10 cellular contexts compared by ENCODE assay signal in the genomic region with DNA sequence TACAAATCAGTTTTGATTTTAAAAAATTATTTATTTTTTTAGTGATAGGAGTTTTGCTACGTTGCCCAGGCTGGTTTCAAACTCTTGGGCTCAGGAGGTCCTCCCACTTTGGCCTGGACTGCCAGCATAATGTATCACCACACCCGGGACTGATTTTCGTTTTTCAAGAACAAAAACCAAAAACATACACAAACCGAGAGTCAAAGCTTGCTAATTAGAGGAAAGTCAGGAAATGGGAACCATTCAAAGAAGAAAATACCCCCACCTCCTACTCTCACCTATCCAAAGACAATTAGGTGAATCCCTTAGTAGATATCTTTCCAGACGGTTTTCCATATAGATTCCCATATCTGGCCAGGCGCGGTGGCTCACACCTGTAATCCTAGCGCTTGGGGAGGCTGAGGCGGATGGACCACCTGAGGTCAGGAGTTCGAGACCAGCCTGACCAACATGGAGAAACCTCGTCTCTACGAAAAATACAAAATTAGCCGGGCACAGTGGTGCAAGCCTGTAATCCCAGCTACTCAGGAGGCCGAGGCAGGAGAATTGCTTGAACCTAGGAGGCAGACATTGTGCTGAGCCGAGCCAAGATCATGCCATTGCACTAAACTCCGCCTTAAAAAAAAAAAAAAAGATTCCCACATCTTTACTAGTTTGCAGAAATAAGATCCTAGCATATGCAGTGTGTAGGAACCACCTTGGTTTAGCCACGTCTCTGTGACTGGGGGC. TPM values are rescaled to one million over a fixed set of nuclear protein-coding genes. Genes with fewer than 3 reads are reported as not detected.
DNase-seq lines count a peak whose midpoint lies in the region; ATAC-seq and TF ChIP-seq lines count a peak whose summit lies in the region.
"Had no signal": no experiment of that assay in that cellular context is flagged by ENCODE, and none has a peak within 500 bp of the region (broad histone marks: within the 10 kb centered on the region; RNA-seq: fewer than 3 reads in every experiment).

No MANE protein-coding gene starts in this region.

- peak overlapping the region; percentile 70 for H3K4me3 ChIP-seq in GM12865 (ENCODE audit: low read depth, low read length)
- H3K4me3 ChIP-seq in WERI-Rb-1 (ENCODE audit: low read depth, low read length): no peak overlapping the region
- peak overlapping the region; percentile 59 for H3K4me3 ChIP-seq in lower lobe of right lung

- peaks cover 15% of the 10 kb centered on the region for H3K4me1 ChIP-seq in lower lobe of right lung

- ATAC-seq in lower lobe of right lung (no peak), GM18867 (IDR thresholded peaks at IDR 0.05; ENCODE audit: unreplicated experiment) (no peak)

- H3K27me3 ChIP-seq in WERI-Rb-1 (ENCODE audit: insufficient read depth, low read depth, severe bottlenecking) (no peaks in the 10 kb centered on the region), lower lobe of right lung (ENCODE audit: low read depth) (no peaks in the 10 kb centered on the region)

- intact Hi-C loops in lower lobe of right lung (cut with DNase I): no loop called here

- H3K9me3 ChIP-seq in WERI-Rb-1 (ENCODE audit: severe bottlenecking): no peaks in the 10 kb centered on the region
- H3K9me3 ChIP-seq in lower lobe of right lung: no peaks in the 10 kb centered on the region

- H3K27ac ChIP-seq in WERI-Rb-1 (peak overlapping the region; percentile 49; the same call in 1 of the 2 replicates), lower lobe of right lung (peak overlapping the region; percentile 72)
- H3K27ac ChIP-seq: C4-2B had no signal

- TF ChIP-seq CTCF in GM12865 (IDR thresholded peaks at IDR 0.05; ENCODE audit: insufficient read depth, low read depth, low read length, missing control alignments) (no peak), WERI-Rb-1 (IDR thresholded peaks at IDR 0.05; ENCODE audit: low read depth, low read length) (no peak), lower lobe of right lung (IDR thresholded peaks at IDR 0.05) (no peak), GM20000 (IDR thresholded peaks at IDR 0.05; ENCODE audit: extremely low read depth, missing control alignments) (no peak)

- no peaks in the 10 kb centered on the region for H3K36me3 ChIP-seq in WERI-Rb-1
- H3K36me3 ChIP-seq in lower lobe of right lung: no peaks in the 10 kb centered on the region

- DNase-seq in CD1c-positive myeloid dendritic cell (ENCODE audit: extremely low spot score) (peak; percentile 65), GM12865 (ENCODE audit: low read depth) (peak; percentile 83), WERI-Rb-1 (no peak), lower lobe of right lung (no peak), NCI-H524 (lab: John Stamatoyannopoulos, UW) (no peak), GM20000 (ENCODE audit: low spot score) (no peak), H4 (ENCODE audit: low spot score) (no peak)
- DNase-seq: NCI-H345 had no signal

RNA-seq across cellular contexts. Expression of gene SPN, which starts 0.9 kb away (rescaled TPM):
- total RNA-seq in lower lobe of right lung: 109 TPM
- 0.70 and 2.8 TPM in 2 replicates for total RNA-seq in H4 (2014; rRNA removed; shearing (Covaris generic))

RNA-seq across cellular contexts. Expression of gene QPRT, which starts 16.8 kb away (rescaled TPM):
- 11.0 TPM for total RNA-seq in lower lobe of right lung
- 0.27 and 0.93 TPM in 2 replicates for total RNA-seq in H4 (2014; rRNA removed; shearing (Covaris generic))

Comparison
In these comparisons a context has a peak if more than half of its experiments do, and no peak if none do; other contexts are left out.
1. DNase-seq: peak in CD1c-positive myeloid dendritic cell (single experiment) and GM12865 (single experiment); none in WERI-Rb-1 (single experiment), lower lobe of right lung (single experiment), NCI-H524 (0 of 2), GM20000 (single experiment) and H4 (single experiment).
2. RNA of gene SPN, which starts 0.9 kb away (total RNA-seq): 109 TPM in lower lobe of right lung (single experiment); 0.70 to 2.8 TPM in H4; every median in the first group is over 10 times any median in the second.